Comparison of ENCODE assay signal across 1 cellular context in genomic region chr15:67821784-67822451, GRCh38.
TF ChIP-seq lines count a peak whose summit lies in the region.

No MANE protein-coding gene starts in this region.

TF ChIP-seq in WTC11, 78 proteins besides CTCF, POLR2A, EP300 and RAD21 (continued from another document):
- TF ChIP-seq KAT7 (CRISPR knock-in tag; IDR thresholded peaks at IDR 0.05; ENCODE audit: borderline replicate concordance): no peak
- TF ChIP-seq ZNF219 (CRISPR knock-in tag; IDR thresholded peaks at IDR 0.05; ENCODE audit: borderline replicate concordance): no peak
- TF ChIP-seq, protein P1, sequence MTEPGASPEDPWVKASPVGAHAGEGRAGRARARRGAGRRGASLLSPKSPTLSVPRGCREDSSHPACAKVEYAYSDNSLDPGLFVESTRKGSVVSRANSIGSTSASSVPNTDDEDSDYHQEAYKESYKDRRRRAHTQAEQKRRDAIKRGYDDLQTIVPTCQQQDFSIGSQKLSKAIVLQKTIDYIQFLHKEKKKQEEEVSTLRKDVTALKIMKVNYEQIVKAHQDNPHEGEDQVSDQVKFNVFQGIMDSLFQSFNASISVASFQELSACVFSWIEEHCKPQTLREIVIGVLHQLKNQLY (CRISPR knock-in tag; IDR thresholded peaks at IDR 0.05): no peak
- no peak for TF ChIP-seq EMX1 (CRISPR knock-in tag; IDR thresholded peaks at IDR 0.05)
- TF ChIP-seq OVOL2 (CRISPR knock-in tag; IDR thresholded peaks at IDR 0.05; ENCODE audit: borderline replicate concordance): no peak
- no peak for TF ChIP-seq NR1H2 (CRISPR knock-in tag; IDR thresholded peaks at IDR 0.05)
- no peak for TF ChIP-seq FOXJ3 (CRISPR knock-in tag; IDR thresholded peaks at IDR 0.05; ENCODE audit: borderline replicate concordance)
TF ChIP-seq in WTC11: peak in this region for 0.
